ENCODE assay signal across 13 cellular contexts in genomic region chr2:238136820-238137537, GRCh38. TPM values are rescaled to one million over a fixed set of nuclear protein-coding genes. Genes with fewer than 3 reads are reported as not detected.
DNase-seq lines count a peak whose midpoint lies in the region; ATAC-seq, FAIRE-seq and TF ChIP-seq lines count a peak whose summit lies in the region.
"Had no signal": no experiment of that assay in that cellular context is flagged by ENCODE, and none has a peak within 500 bp of the region (broad histone marks: within the 10 kb centered on the region; RNA-seq: fewer than 3 reads in every experiment).

No MANE protein-coding gene starts in this region.

- peaks cover 0 to 22% of the 10 kb centered on the region in 2 donors for H3K36me3 ChIP-seq in psoas muscle (ENCODE audit: insufficient read depth in 1 of 2, low read depth in 1 of 2)

- no peaks in the 10 kb centered on the region for H3K9me3 Mint-ChIP-seq in activated T-cell treated with anti-CD3 and anti-CD28 coated beads, Interleukin-2, amount 50 U/mL, for 72 hours

- WGBS in psoas muscle, 3 donors, result 17 to 30% (median 22%) methylated on average over 14 of the region's 14 CpGs

- H3K9me3 ChIP-seq in psoas muscle, result no peaks in the 10 kb centered on the region

- H3K27me3 ChIP-seq in psoas muscle (ENCODE audit: insufficient read depth in 3 of 3, low read length in 2 of 3), result no peaks in the 10 kb centered on the region

- H3K27ac ChIP-seq in psoas muscle, result peak overlapping the region; percentile 99

- intact Hi-C loops in psoas muscle (cut with DNase I), result loop anchor here (5.0 to 10.0 kb wide), 3 partner anchors 170 to 272 kb away; partner anchors contain the start of gene UBE2F (in 2 of the 2)

- peaks cover 49% of the 10 kb centered on the region for H3K4me1 ChIP-seq in psoas muscle

- no peaks in the 10 kb centered on the region for H3K27me3 Mint-ChIP-seq in activated T-cell treated with anti-CD3 and anti-CD28 coated beads, Interleukin-2, amount 50 U/mL, for 72 hours (ENCODE audit: low read depth)

- FAIRE-seq in GM12891 (lab: Jason Lieb, UNC), result no peak
- FAIRE-seq: colon, islet of Langerhans had no signal

- no peaks in the 10 kb centered on the region for H3K4me1 Mint-ChIP-seq in activated T-cell treated with anti-CD3 and anti-CD28 coated beads, Interleukin-2, amount 50 U/mL, for 72 hours (ENCODE audit: low read depth)

- TF ChIP-seq CTCF in fibroblast of villous mesenchyme (IDR thresholded peaks at IDR 0.05; ENCODE audit: insufficient read depth, low read depth, low read length) (no peak), psoas muscle (IDR thresholded peaks at IDR 0.05) (no peak)

- no peak overlapping the region for H3K4me3 Mint-ChIP-seq in activated T-cell treated with anti-CD3 and anti-CD28 coated beads, Interleukin-2, amount 50 U/mL, for 72 hours

- ATAC-seq in psoas muscle, result peak; percentile 31 to 59 (median 50)
- ATAC-seq in activated T-cell treated with anti-CD3 and anti-CD28 coated beads, Interleukin-2, amount 50 U/mL, for 72 hours (replicated peaks in 1 of 2), result no peak

- TF ChIP-seq POLR2A in GM12891 (IDR thresholded peaks at IDR 0.05; ENCODE audit: low read depth, low read length), result no peak

- H3K4me3 ChIP-seq in fibroblast of villous mesenchyme (ENCODE audit: low read depth, low read length) (no peak overlapping the region), psoas muscle (peak overlapping the region; percentile 41)

- no peak overlapping the region for H3K27ac Mint-ChIP-seq in activated T-cell treated with anti-CD3 and anti-CD28 coated beads, Interleukin-2, amount 50 U/mL, for 72 hours

- H3K36me3 Mint-ChIP-seq in activated T-cell treated with anti-CD3 and anti-CD28 coated beads, Interleukin-2, amount 50 U/mL, for 72 hours (ENCODE audit: insufficient read depth in 2 of 2), result no peaks in the 10 kb centered on the region

- peak; percentile 71 for DNase-seq in ELF-1 (ENCODE audit: low read depth, low spot score)
- peak; percentile 48 for DNase-seq in OCI-M1 (lab: John Stamatoyannopoulos, UW)
- peak; percentile 91 for DNase-seq in fibroblast of villous mesenchyme (ENCODE audit: low read depth)
- peak; percentile 71 to 90 for DNase-seq in psoas muscle
- DNase-seq in GM12891 (ENCODE audit: insufficient read length, low spot score), result no peak
- no peak for DNase-seq in activated CD8-positive, alpha-beta memory T cell treated with anti-CD3 and anti-CD28 coated beads, Interleukin-2, amount 50 U/mL, for 48 hours
- DNase-seq in activated T-cell treated with anti-CD3 and anti-CD28 coated beads, Interleukin-2, amount 50 U/mL, for 72 hours, result no peak
- no peak for DNase-seq in NCI-H2196 treated with DMSO at 0.1 percent for 48 hours (lab: John Stamatoyannopoulos, UW; ENCODE audit: unreplicated experiment)
- DNase-seq: activated CD8-positive, alpha-beta memory T cell treated with anti-CD3 and anti-CD28 coated beads, Interleukin-2, amount 50 U/mL, for 4 hours; DMS79 treated with DMSO at 0.1 percent for 48 hours; retina had no signal

TF ChIP-seq in GM12891, 5 proteins besides CTCF, POLR2A, EP300 and RAD21:
- TF ChIP-seq SPI1 (IDR thresholded peaks at IDR 0.05; ENCODE audit: low read depth, low read length) (no peak), TAF1 (IDR thresholded peaks at IDR 0.05; ENCODE audit: low read depth, low read length) (no peak), POLR2AphosphoS5 (IDR thresholded peaks at IDR 0.05; ENCODE audit: low read depth, low read length) (no peak), POU2F2 (IDR thresholded peaks at IDR 0.05; ENCODE audit: low read depth, low read length) (no peak), PAX5 (IDR thresholded peaks at IDR 0.05; ENCODE audit: insufficient read depth, low read length, severe bottlenecking) (no peak)
TF ChIP-seq in GM12891: peak in this region for 0.

RNA-seq across cellular contexts. Expression of gene KLHL30, which starts 1.5 kb away (rescaled TPM):
- total RNA-seq in fibroblast of villous mesenchyme (0.43 and 2.3 TPM in 2 replicates), psoas muscle (100 to 1,000 TPM in 3 of 4 donors, 10 to 100 TPM in 1; 82.1 to 175 (median 153) TPM)
- polyA plus RNA-seq in psoas muscle, result 100 to 1,000 TPM in 1 of 3 donors, 10 to 100 TPM in 2; 67.7 to 121 (median 91.7) TPM
- polyA plus RNA-seq in GM12891 (2012; ENCODE audit: low read depth, missing spikeins), result not detected
- not detected for total RNA-seq in activated T-cell treated with anti-CD3 and anti-CD28 coated beads, Interleukin-2, amount 50 U/mL, for 72 hours

RNA-seq across cellular contexts. Expression of gene ERFE, which starts 21.8 kb away (rescaled TPM):
- 0.86 and 2.9 TPM in 2 replicates for total RNA-seq in fibroblast of villous mesenchyme
- total RNA-seq in psoas muscle, result 10 to 100 TPM in 1 of 4 donors, 1 to 10 TPM in 3; 1.8 to 18.2 (median 4.5) TPM
- 10 to 100 TPM in 1 of 3 donors, 1 to 10 TPM in 2; 1.4 to 15.4 (median 1.7) TPM for polyA plus RNA-seq in psoas muscle
- polyA plus RNA-seq in GM12891 (2012; ENCODE audit: low read depth, missing spikeins), result not detected
- under 1 TPM; 0.60 to 0.88 TPM for total RNA-seq in activated T-cell treated with anti-CD3 and anti-CD28 coated beads, Interleukin-2, amount 50 U/mL, for 72 hours

RNA-seq across cellular contexts. Expression of gene ESPNL, which starts 36.8 kb away (rescaled TPM):
- total RNA-seq in fibroblast of villous mesenchyme (1.3 and 4.2 TPM in 2 replicates), psoas muscle (under 1 TPM in 3 of 4 donors, not detected in 1; 0.17 to 0.32 (median 0.22) TPM)
- under 1 TPM; 0.04 to 0.14 (median 0.12) TPM for polyA plus RNA-seq in psoas muscle
- 1.2 TPM for polyA plus RNA-seq in GM12891 (2012; ENCODE audit: low read depth, missing spikeins)
- total RNA-seq in activated T-cell treated with anti-CD3 and anti-CD28 coated beads, Interleukin-2, amount 50 U/mL, for 72 hours, result under 1 TPM; 0.07 to 0.19 TPM

Comparison
In these comparisons a context has a peak if more than half of its experiments do, and no peak if none do; other contexts are left out.
1. DNase-seq: peak in ELF-1 (single experiment), OCI-M1 (single experiment), fibroblast of villous mesenchyme (single experiment) and psoas muscle (2 of 2); none in GM12891 (single experiment), activated CD8-positive, alpha-beta memory T cell treated with anti-CD3 and anti-CD28 coated beads, Interleukin-2, amount 50 U/mL, for 48 hours (single experiment), activated T-cell treated with anti-CD3 and anti-CD28 coated beads, Interleukin-2, amount 50 U/mL, for 72 hours (0 of 2) and NCI-H2196 treated with DMSO at 0.1 percent for 48 hours (single experiment).
2. ATAC-seq: peak in psoas muscle (4 of 4); none in activated T-cell treated with anti-CD3 and anti-CD28 coated beads, Interleukin-2, amount 50 U/mL, for 72 hours (0 of 2).
3. RNA of gene KLHL30, which starts 1.5 kb away (total RNA-seq): 82.1 to 175 TPM in psoas muscle; 0.43 to 2.3 TPM in fibroblast of villous mesenchyme and not detected in activated T-cell treated with anti-CD3 and anti-CD28 coated beads, Interleukin-2, amount 50 U/mL, for 72 hours; every median in the first group is over 10 times any median in the second.